ENCODE assay signal across 8 cellular contexts in the genomic region with DNA sequence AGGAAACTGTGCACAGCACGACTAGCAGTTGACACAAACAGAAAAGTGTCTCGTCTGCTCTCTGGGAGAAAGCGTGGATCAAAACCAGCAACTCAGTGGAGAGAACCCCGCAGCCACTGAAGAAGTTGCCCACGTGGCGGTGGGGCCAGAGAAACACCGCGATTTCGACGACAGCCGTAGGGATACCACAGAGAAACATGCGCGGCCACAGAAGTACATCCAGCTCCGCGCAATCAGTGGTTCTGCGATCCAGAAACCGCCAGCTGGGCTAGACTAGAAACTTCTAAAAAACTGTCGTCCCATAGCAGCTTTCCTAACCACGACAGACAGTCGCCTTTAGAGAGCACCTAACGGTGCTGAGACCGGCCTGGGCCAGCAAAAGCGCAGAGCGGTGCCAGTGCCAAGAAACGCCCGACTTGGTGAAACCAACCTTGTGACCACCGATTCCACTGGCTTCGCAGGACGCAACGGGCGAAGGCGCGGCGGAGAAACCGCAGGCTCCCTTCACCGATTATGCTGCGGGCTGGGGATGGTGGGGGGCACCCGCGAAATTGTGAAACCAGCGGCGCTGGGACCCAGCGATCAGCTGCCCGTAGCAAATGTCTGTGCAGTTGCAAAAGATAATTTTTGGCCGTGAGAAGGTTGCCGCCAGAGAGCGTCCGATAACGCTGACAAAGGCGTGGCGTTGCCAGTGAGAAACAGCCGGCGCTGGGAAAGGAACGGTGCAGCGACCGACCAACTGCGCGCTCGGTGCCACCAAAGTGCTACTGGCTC. TPM values are rescaled to one million over a fixed set of nuclear protein-coding genes. Genes with fewer than 3 reads are reported as not detected.
DNase-seq lines count a peak whose midpoint lies in the region; ATAC-seq, FAIRE-seq and TF ChIP-seq lines count a peak whose summit lies in the region.

No MANE protein-coding gene starts in this region.

- intact Hi-C loops in stomach (cut with DNase I; ENCODE audit: low total_unique reads): loop anchor here (10.0 kb wide), 1 partner anchor 62 kb away; no protein-coding TSS in a partner anchor

- peak overlapping the region; percentile 100 for H3K4me3 ChIP-seq in CD4-positive, CD25-positive, alpha-beta regulatory T cell (ENCODE audit: low read depth, low read length)
- H3K4me3 ChIP-seq in muscle layer of colon (ENCODE audit: low read depth in 1 of 2, low read length in 2 of 2): peak overlapping the region; percentile 38 to 78
- peak overlapping the region; percentile 57 to 65 (median 64) for H3K4me3 ChIP-seq in stomach

- H3K9ac ChIP-seq in muscle layer of colon (ENCODE audit: low read length): peak overlapping the region; percentile 50

- peak overlapping the region; percentile 97 to 100 (median 100) for H3K4me3 Mint-ChIP-seq in CD4-positive, CD25-positive, alpha-beta regulatory T cell
- peak overlapping the region; percentile 84 for H3K4me3 Mint-ChIP-seq in endothelial cell (ENCODE audit: unreplicated experiment)

- H3K27ac Mint-ChIP-seq in CD4-positive, CD25-positive, alpha-beta regulatory T cell: peak overlapping the region; percentile 99 to 100 (median 99)
- H3K27ac Mint-ChIP-seq in endothelial cell (ENCODE audit: unreplicated experiment): peak overlapping the region; percentile 57

- H3K9me3 Mint-ChIP-seq in CD4-positive, CD25-positive, alpha-beta regulatory T cell: peaks cover 0 to 4% (median 0%) of the 10 kb centered on the region in 7 donors
- no peaks in the 10 kb centered on the region for H3K9me3 Mint-ChIP-seq in endothelial cell (ENCODE audit: unreplicated experiment)

- TF ChIP-seq CTCF in endothelial cell (IDR thresholded peaks at IDR 0.05; ENCODE audit: unreplicated experiment) (no peak), stomach (IDR thresholded peaks at IDR 0.05) (peak in 1 of 7 experiments; percentile 9)

- peak in 1 of 2 donors; percentile 4 for ATAC-seq in CD4-positive, CD25-positive, alpha-beta regulatory T cell (ENCODE audit: low read depth in 2 of 2)
- peak; percentile 35 for ATAC-seq in HG03432 (IDR thresholded peaks at IDR 0.05; ENCODE audit: unreplicated experiment)

- peak overlapping the region; percentile 95 for H3K27ac ChIP-seq in CD4-positive, CD25-positive, alpha-beta regulatory T cell (ENCODE audit: insufficient read depth, low read length, poor library complexity, severe bottlenecking)
- H3K27ac ChIP-seq in muscle layer of colon (ENCODE audit: low read depth, low read length) (peak overlapping the region; percentile 71), stomach (peak overlapping the region; percentile 79 to 96 (median 91))

- no peak for TF ChIP-seq POLR2A in stomach (IDR thresholded peaks at IDR 0.05)

- H3K36me3 Mint-ChIP-seq in CD4-positive, CD25-positive, alpha-beta regulatory T cell: peaks cover 9% of the 10 kb centered on the region
- H3K36me3 Mint-ChIP-seq in endothelial cell (ENCODE audit: low read depth, unreplicated experiment): peaks cover 4% of the 10 kb centered on the region

- no peaks in the 10 kb centered on the region for H3K27me3 ChIP-seq in CD4-positive, CD25-positive, alpha-beta regulatory T cell (ENCODE audit: control insufficient read depth, insufficient read depth, low read length)
- H3K27me3 ChIP-seq in muscle layer of colon (ENCODE audit: control insufficient read depth in 1 of 2, insufficient read depth in 2 of 2, low read length in 2 of 2): peaks cover 31 to 46% of the 10 kb centered on the region in 2 donors
- peaks cover 4 to 71% (median 19%) of the 10 kb centered on the region in 3 donors for H3K27me3 ChIP-seq in stomach

- no peak for TF ChIP-seq EP300 in stomach (IDR thresholded peaks at IDR 0.05)

- peak; percentile 18 for FAIRE-seq in GM19239 (lab: Jason Lieb, UNC)

- peak; percentile 45 to 86 (median 69) for DNase-seq in CD4-positive, CD25-positive, alpha-beta regulatory T cell
- DNase-seq in GM19239 (ENCODE audit: insufficient read length, low spot score): no peak
- DNase-seq in NCI-H748 (lab: John Stamatoyannopoulos, UW; ENCODE audit: unreplicated experiment): peak; percentile 97
- DNase-seq in activated CD8-positive, alpha-beta memory T cell treated with anti-CD3 and anti-CD28 coated beads for 24 hours: peak; percentile 86
- DNase-seq in endothelial cell (ENCODE audit: low spot score): peak; percentile 46
- peak; percentile 59 for DNase-seq in stomach

- no peaks in the 10 kb centered on the region for H3K9me3 ChIP-seq in CD4-positive, CD25-positive, alpha-beta regulatory T cell (ENCODE audit: control insufficient read depth in 2 of 2, low read length in 2 of 2)
- H3K9me3 ChIP-seq in muscle layer of colon (ENCODE audit: low read length) (peaks cover 8% of the 10 kb centered on the region), stomach (peaks cover 0 to 8% (median 0%) of the 10 kb centered on the region in 4 donors)

- WGBS in stomach, 5 donors: 1 to 4% (median 3%) methylated on average over 42 to 58 of the region's 58 CpGs

- H3K4me1 Mint-ChIP-seq in CD4-positive, CD25-positive, alpha-beta regulatory T cell: peaks cover 7 to 50% (median 34%) of the 10 kb centered on the region in 4 donors
- H3K4me1 Mint-ChIP-seq in endothelial cell (ENCODE audit: unreplicated experiment): peaks cover 23% of the 10 kb centered on the region

- H3K4me1 ChIP-seq in CD4-positive, CD25-positive, alpha-beta regulatory T cell (ENCODE audit: control insufficient read depth, insufficient read depth, low read length, poor library complexity, severe bottlenecking): peaks cover 35% of the 10 kb centered on the region
- H3K4me1 ChIP-seq in muscle layer of colon (ENCODE audit: insufficient read depth, low read length) (peaks cover 16% of the 10 kb centered on the region), stomach (peaks cover 0 to 56% (median 34%) of the 10 kb centered on the region in 4 donors)

- H3K27me3 Mint-ChIP-seq in CD4-positive, CD25-positive, alpha-beta regulatory T cell: peaks cover 17% of the 10 kb centered on the region
- peaks cover 15% of the 10 kb centered on the region for H3K27me3 Mint-ChIP-seq in endothelial cell (ENCODE audit: unreplicated experiment)

- peaks cover 7% of the 10 kb centered on the region for H3K36me3 ChIP-seq in CD4-positive, CD25-positive, alpha-beta regulatory T cell (ENCODE audit: control insufficient read depth, insufficient read depth, low read length)
- H3K36me3 ChIP-seq in muscle layer of colon (ENCODE audit: insufficient read depth, low read length) (no peaks in the 10 kb centered on the region), stomach (no peaks in the 10 kb centered on the region)

RNA-seq across cellular contexts. Expression of gene ANXA2R, which starts 2.7 kb away (rescaled TPM):
- 38.7 TPM for total RNA-seq in CD4-positive, CD25-positive, alpha-beta regulatory T cell
- 10 to 100 TPM; 35.8 to 69.7 (median 55.7) TPM for polyA plus RNA-seq in CD4-positive, CD25-positive, alpha-beta regulatory T cell
- total RNA-seq in endothelial cell (ENCODE audit: unreplicated experiment): 1.1 TPM
- total RNA-seq in stomach: 1 to 10 TPM in 4 of 5 donors, not detected in 1; 1.2 to 7.5 (median 2.8) TPM
- 1 to 10 TPM in 1 of 3 donors, under 1 TPM in 2; 0.76 to 2.2 (median 0.87) TPM for polyA plus RNA-seq in stomach
